Comparison of ENCODE assay signal across 31 cellular contexts in genomic region chr14:96417254-96417653, GRCh38. TPM values are rescaled to one million over a fixed set of nuclear protein-coding genes. Genes with fewer than 3 reads are reported as not detected.
"Had no signal": no experiment of that assay in that cellular context is flagged by ENCODE, and none has a peak within 500 bp of the region (broad histone marks: within the 10 kb centered on the region; RNA-seq: fewer than 3 reads in every experiment).

No MANE protein-coding gene starts in this region.

- H3K36me3 Mint-ChIP-seq: activated CD8-positive, alpha-beta memory T cell treated with anti-CD3 and anti-CD28 coated beads, Interleukin-2, amount 10 ng/mL, durations not matched to agents 7 days and 5 days; activated naive CD4-positive, alpha-beta T cell treated with anti-CD3 and anti-CD28 coated beads, Interleukin-2, amount 50 U/mL, for 72 hours; WTC11 had no signal

- H3K9me3 ChIP-seq: ascending aorta, body of pancreas, SJSA1 had no signal

- H3K9me3 Mint-ChIP-seq: activated CD4-positive, alpha-beta T cell treated with anti-CD3 and anti-CD28 coated beads, Interleukin-2, amount 10 ng/mL, durations not matched to agents 24 days and 14 days; activated naive CD4-positive, alpha-beta T cell treated with anti-CD3 and anti-CD28 coated beads, Interleukin-2, amount 50 U/mL, for 72 hours; activated naive CD8-positive, alpha-beta T cell treated with anti-CD3 and anti-CD28 coated beads, Interleukin-2, amount 50 U/mL, for 24 hours; activated T-cell treated with anti-CD3 and anti-CD28 coated beads, Interleukin-2, amount 50 U/mL, for 24 hours; activated T-helper 1 cell treated with anti-CD3 and anti-CD28 coated beads, Interleukin-12 subunit alpha, Interleukin-12 subunit beta, Interleukin-2, Interleukin-4 antibody, amounts not matched to agents 30 ng/mL and 10 ng/mL and 1 ng/mL, durations not matched to agents 14 hours and 24 hours and 36 hours; WTC11 had no signal

- H3K27ac Mint-ChIP-seq: activated CD4-positive, alpha-beta T cell treated with anti-CD3 and anti-CD28 coated beads, Interleukin-2, amount 10 ng/mL, durations not matched to agents 24 days and 14 days; activated CD8-positive, alpha-beta memory T cell treated with anti-CD3 and anti-CD28 coated beads, Interleukin-2, amount 10 ng/mL, durations not matched to agents 7 days and 5 days; activated naive CD4-positive, alpha-beta T cell treated with anti-CD3 and anti-CD28 coated beads, Interleukin-2, amount 50 U/mL, for 72 hours; activated naive CD8-positive, alpha-beta T cell treated with anti-CD3 and anti-CD28 coated beads, Interleukin-2, amount 50 U/mL, for 24 hours; activated T-cell treated with anti-CD3 and anti-CD28 coated beads, Interleukin-2, amount 50 U/mL, for 24 hours; activated T-helper 1 cell treated with anti-CD3 and anti-CD28 coated beads, Interleukin-12 subunit alpha, Interleukin-12 subunit beta, Interleukin-2, Interleukin-4 antibody, amounts not matched to agents 30 ng/mL and 10 ng/mL and 1 ng/mL, durations not matched to agents 14 hours and 24 hours and 36 hours; WTC11 had no signal

- H3K27me3 ChIP-seq: ascending aorta, body of pancreas, SJSA1 had no signal

- FAIRE-seq: bronchial epithelial cell, RCC 7860 had no signal

- H3K36me3 ChIP-seq: ascending aorta, SJSA1 had no signal

- H3K4me3 Mint-ChIP-seq: activated CD4-positive, alpha-beta T cell treated with anti-CD3 and anti-CD28 coated beads, Interleukin-2, amount 10 ng/mL, durations not matched to agents 24 days and 14 days; activated CD8-positive, alpha-beta memory T cell treated with anti-CD3 and anti-CD28 coated beads, Interleukin-2, amount 10 ng/mL, durations not matched to agents 7 days and 5 days; activated naive CD8-positive, alpha-beta T cell treated with anti-CD3 and anti-CD28 coated beads, Interleukin-2, amount 50 U/mL, for 24 hours; activated T-cell treated with anti-CD3 and anti-CD28 coated beads, Interleukin-2, amount 50 U/mL, for 24 hours; activated T-helper 1 cell treated with anti-CD3 and anti-CD28 coated beads, Interleukin-12 subunit alpha, Interleukin-12 subunit beta, Interleukin-2, Interleukin-4 antibody, amounts not matched to agents 30 ng/mL and 10 ng/mL and 1 ng/mL, durations not matched to agents 14 hours and 24 hours and 36 hours; WTC11 had no signal

- H3K27ac ChIP-seq: ascending aorta, body of pancreas, SJSA1 had no signal

- H3K4me1 Mint-ChIP-seq: activated CD4-positive, alpha-beta T cell treated with anti-CD3 and anti-CD28 coated beads, Interleukin-2, amount 10 ng/mL, durations not matched to agents 24 days and 14 days; activated CD8-positive, alpha-beta memory T cell treated with anti-CD3 and anti-CD28 coated beads, Interleukin-2, amount 10 ng/mL, durations not matched to agents 7 days and 5 days; activated naive CD8-positive, alpha-beta T cell treated with anti-CD3 and anti-CD28 coated beads, Interleukin-2, amount 50 U/mL, for 24 hours; WTC11 had no signal

- ATAC-seq: activated CD8-positive, alpha-beta memory T cell treated with anti-CD3 and anti-CD28 coated beads, Interleukin-2, amount 10 ng/mL, durations not matched to agents 7 days and 5 days; activated naive CD4-positive, alpha-beta T cell treated with anti-CD3 and anti-CD28 coated beads, Interleukin-2, amount 50 U/mL, for 72 hours; activated naive CD8-positive, alpha-beta T cell treated with anti-CD3 and anti-CD28 coated beads, Interleukin-2, amount 50 U/mL, for 24 hours; body of pancreas; SK-N-SH treated with all-trans-retinoic acid at 6 μM for 48 hours; WTC11 had no signal

- H3K4me1 ChIP-seq: ascending aorta, body of pancreas, SJSA1 had no signal

- DNase-seq: activated CD4-positive, alpha-beta T cell treated with anti-CD3 and anti-CD28 coated beads, Interleukin-2, amount 10 ng/mL, durations not matched to agents 24 days and 14 days; activated CD4-positive, alpha-beta T cell treated with anti-CD3 and anti-CD28 coated beads, Interleukin-2, amount 50 U/mL, for 48 hours; activated CD4-positive, CD25-positive, alpha-beta regulatory T cell treated with anti-CD3 and anti-CD28 coated beads, Interleukin-2, amount 50 U/mL, for 72 hours; activated CD8-positive, alpha-beta memory T cell treated with anti-CD3 and anti-CD28 coated beads, Interleukin-2, amount 10 ng/mL, durations not matched to agents 7 days and 5 days; activated effector memory CD4-positive, alpha-beta T cell treated with anti-CD3 and anti-CD28 coated beads, Interleukin-2, amount 50 U/mL, for 16 hours; activated naive CD4-positive, alpha-beta T cell treated with Interleukin-2 at 50 U/mL for 16 hours; activated naive CD8-positive, alpha-beta T cell treated with anti-CD3 and anti-CD28 coated beads, Interleukin-2, amount 50 U/mL, for 24 hours; activated T-cell treated with anti-CD3 and anti-CD28 coated beads, Interleukin-2, amount 50 U/mL, for 24 hours; amniotic stem cell; body of pancreas; central memory CD4-positive, alpha-beta T cell; KG1; NCI-H1092 treated with DMSO at 0.1 percent for 48 hours; NCI-H1436; NCI-H1694 treated with DMSO at 0.1 percent for 48 hours; NCI-H2081 treated with DMSO at 0.1 percent for 48 hours; NCI-H2171 treated with DMSO at 0.1 percent for 48 hours; NCI-H510A treated with DMSO at 0.1 percent for 48 hours; NCI-H69; NK-92 treated with Interleukin-12 subunit alpha and Interleukin-12 subunit beta, amount 100 ng/mL, for 24 hours; SHP77; SW 1271 had no signal

- H3K4me3 ChIP-seq: ascending aorta, body of pancreas, SJSA1 had no signal

- H3K27me3 Mint-ChIP-seq: activated CD4-positive, alpha-beta T cell treated with anti-CD3 and anti-CD28 coated beads, Interleukin-2, amount 10 ng/mL, durations not matched to agents 24 days and 14 days; activated T-cell treated with anti-CD3 and anti-CD28 coated beads, Interleukin-2, amount 50 U/mL, for 24 hours had no signal

RNA-seq across cellular contexts. Expression of gene AK7, which starts 25.3 kb away (rescaled TPM):
- total RNA-seq: activated CD4-positive, alpha-beta T cell treated with anti-CD3 and anti-CD28 coated beads, Interleukin-2, amount 10 ng/mL, durations not matched to agents 24 days and 14 days; ascending aorta; SJSA1; T-helper 1 cell treated with Interleukin-12 subunit alpha and Interleukin-12 subunit beta and Interleukin-4 antibody, amounts not matched to agents 30 ng/mL and 1 ng/mL, for 36 hours had no signal
